ENCODE assay signal across 16 cellular contexts in genomic region chr4:175807596-175807995, GRCh38. TPM values are rescaled to one million over a fixed set of nuclear protein-coding genes. Genes with fewer than 3 reads are reported as not detected.
"Had no signal": no experiment of that assay in that cellular context is flagged by ENCODE, and none has a peak within 500 bp of the region (broad histone marks: within the 10 kb centered on the region; RNA-seq: fewer than 3 reads in every experiment).

No MANE protein-coding gene starts in this region.

- H3K9me3 ChIP-seq: psoas muscle, right lobe of liver had no signal

- H3K27me3 Mint-ChIP-seq: stimulated activated memory B cell treated with anti-CD40 and anti-IgM and Interleukin-4, amounts not matched to agents 10 μg/mL and 1 μg/mL and 100 μg/mL, for 72 hours had no signal

- H3K27ac ChIP-seq: epithelial cell of prostate, psoas muscle, right lobe of liver had no signal

- ATAC-seq: activated CD8-positive, alpha-beta T cell treated with anti-CD3 and anti-CD28 coated beads, Interleukin-2, amount 10 ng/mL, durations not matched to agents 7 days and 5 days; psoas muscle; right lobe of liver; stimulated activated memory B cell treated with anti-CD40 and anti-IgM and Interleukin-4, amounts not matched to agents 10 μg/mL and 1 μg/mL and 100 μg/mL, for 72 hours had no signal

- H3K4me1 Mint-ChIP-seq: stimulated activated memory B cell treated with anti-CD40 and anti-IgM and Interleukin-4, amounts not matched to agents 10 μg/mL and 1 μg/mL and 100 μg/mL, for 72 hours had no signal

- H3K4me3 Mint-ChIP-seq: activated CD8-positive, alpha-beta T cell treated with anti-CD3 and anti-CD28 coated beads, Interleukin-2, amount 10 ng/mL, durations not matched to agents 7 days and 5 days; nephron progenitor cell; stimulated activated memory B cell treated with anti-CD40 and anti-IgM and Interleukin-4, amounts not matched to agents 10 μg/mL and 1 μg/mL and 100 μg/mL, for 72 hours had no signal

- H3K36me3 Mint-ChIP-seq: stimulated activated memory B cell treated with anti-CD40 and anti-IgM and Interleukin-4, amounts not matched to agents 10 μg/mL and 1 μg/mL and 100 μg/mL, for 72 hours had no signal

- H3K9me3 Mint-ChIP-seq: nephron progenitor cell; stimulated activated memory B cell treated with anti-CD40 and anti-IgM and Interleukin-4, amounts not matched to agents 10 μg/mL and 1 μg/mL and 100 μg/mL, for 72 hours had no signal

- H3K36me3 ChIP-seq: right lobe of liver had no signal

- H3K27me3 ChIP-seq: right lobe of liver had no signal

- H3K4me1 ChIP-seq: psoas muscle, right lobe of liver had no signal

- DNase-seq: activated CD8-positive, alpha-beta memory T cell treated with anti-CD3 and anti-CD28 coated beads, Interleukin-2, amount 50 U/mL, for 48 hours; activated CD8-positive, alpha-beta T cell treated with anti-CD3 and anti-CD28 coated beads, Interleukin-2, amount 10 ng/mL, durations not matched to agents 7 days and 5 days; aorta; cortex of kidney; effector memory CD4-positive, alpha-beta T cell; hippocampal formation; nephron progenitor cell; psoas muscle; right lobe of liver; stimulated activated CD4-positive, alpha-beta T cell treated with anti-CD3 and anti-CD28 coated beads, Interleukin-1b, Interleukin-23, amount 100 ng/mL, for 48 hours; T-helper 9 cell; trophoblast cell had no signal

- H3K4me3 ChIP-seq: psoas muscle, right lobe of liver had no signal

- H3K27ac Mint-ChIP-seq: activated CD8-positive, alpha-beta T cell treated with anti-CD3 and anti-CD28 coated beads, Interleukin-2, amount 10 ng/mL, durations not matched to agents 7 days and 5 days; nephron progenitor cell; stimulated activated memory B cell treated with anti-CD40 and anti-IgM and Interleukin-4, amounts not matched to agents 10 μg/mL and 1 μg/mL and 100 μg/mL, for 72 hours had no signal

RNA-seq across cellular contexts. Expression of gene GPM6A, which starts 4.5 kb away (rescaled TPM):
- total RNA-seq: activated CD8-positive, alpha-beta T cell treated with anti-CD3 and anti-CD28 coated beads, Interleukin-2, amount 10 ng/mL, durations not matched to agents 7 days and 5 days; bronchial epithelial cell; osteoblast had no signal
- polyA plus RNA-seq: aorta had no signal
